8 cellular contexts compared by ENCODE assay signal in the genomic region with DNA sequence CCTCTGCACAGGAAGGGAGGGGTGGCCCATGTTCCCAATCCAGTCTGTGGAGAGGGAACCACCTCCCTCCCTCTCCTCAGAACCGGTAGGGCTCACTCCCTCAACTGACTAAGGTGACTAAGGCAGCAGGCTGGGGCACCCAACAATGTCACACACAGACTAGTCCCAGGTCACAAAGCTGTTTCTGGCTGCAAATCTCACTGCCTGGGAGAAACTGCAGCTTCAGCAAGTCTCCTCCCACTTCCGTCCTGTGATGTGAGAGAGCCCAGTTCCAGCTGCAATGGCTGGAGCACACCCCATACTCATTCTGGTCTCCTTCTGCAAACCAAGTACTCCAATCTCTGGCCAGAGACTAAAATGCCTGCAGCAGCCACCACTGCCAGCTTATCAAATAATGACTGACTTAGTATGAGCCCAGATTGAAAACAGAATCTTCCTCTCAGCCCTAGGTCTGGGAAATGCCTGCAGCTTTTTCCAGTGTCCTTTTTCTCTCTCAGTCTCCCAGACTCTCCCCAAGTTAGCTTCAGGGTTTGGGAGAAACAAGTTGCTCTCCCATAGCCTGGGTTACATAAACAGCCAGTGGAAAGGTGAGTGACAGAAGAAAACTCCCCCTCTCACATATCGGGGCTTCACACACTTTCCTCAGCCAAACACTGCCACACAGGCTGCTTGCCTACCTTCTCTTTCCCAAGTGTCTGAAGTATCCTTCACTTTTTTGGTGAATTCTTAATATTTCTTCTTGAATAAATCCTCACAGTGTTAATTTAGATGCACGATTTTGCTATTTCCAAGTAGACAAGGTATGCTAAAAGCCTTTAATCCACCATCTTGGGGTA.
DNase-seq lines count a peak whose midpoint lies in the region; ATAC-seq and TF ChIP-seq lines count a peak whose summit lies in the region.

No MANE protein-coding gene starts in this region.

- no peak for TF ChIP-seq CTCF in upper lobe of right lung (IDR thresholded peaks at IDR 0.05)

- DNase-seq in activated T-cell treated with anti-CD3 and anti-CD28 coated beads, Interleukin-2, amount 50 U/mL, for 4 hours: no peak
- DNase-seq in activated T-cell treated with anti-CD3 and anti-CD28 coated beads, Interleukin-2, amount 50 U/mL, for 1 hour: no peak
- DNase-seq in NAMALWA (ENCODE audit: low spot score) (peak; percentile 55), amygdala (lab: John Stamatoyannopoulos, UW) (peak in 33 of 56 donors; percentile 5 to 66 (median 19)), left kidney (ENCODE audit: low read depth, low spot score) (peak; percentile 57), upper lobe of right lung (no peak), NCI-H1930 (lab: John Stamatoyannopoulos, UW) (no peak)

- peak; percentile 38 to 55 for ATAC-seq in activated T-cell treated with anti-CD3 and anti-CD28 coated beads, Interleukin-2, amount 50 U/mL, for 4 hours
- ATAC-seq in HG02610 (IDR thresholded peaks at IDR 0.05; ENCODE audit: unreplicated experiment): peak; percentile 91
- ATAC-seq in upper lobe of right lung: peak; percentile 89

- no peaks in the 10 kb centered on the region for H3K36me3 ChIP-seq in upper lobe of right lung

- H3K9me3 ChIP-seq in upper lobe of right lung: no peaks in the 10 kb centered on the region

- H3K27ac ChIP-seq in upper lobe of right lung: no peak overlapping the region

- peaks cover 3% of the 10 kb centered on the region for H3K9me3 Mint-ChIP-seq in activated T-cell treated with anti-CD3 and anti-CD28 coated beads, Interleukin-2, amount 50 U/mL, for 4 hours

- H3K27me3 ChIP-seq in upper lobe of right lung: no peaks in the 10 kb centered on the region

- intact Hi-C loops in upper lobe of right lung (cut with DNase I): no loop called here

- peaks cover 20% of the 10 kb centered on the region for H3K4me1 Mint-ChIP-seq in activated T-cell treated with anti-CD3 and anti-CD28 coated beads, Interleukin-2, amount 50 U/mL, for 4 hours (ENCODE audit: low read depth)

- H3K4me1 ChIP-seq in upper lobe of right lung: peaks cover 13% of the 10 kb centered on the region

- H3K27me3 Mint-ChIP-seq in activated T-cell treated with anti-CD3 and anti-CD28 coated beads, Interleukin-2, amount 50 U/mL, for 4 hours (ENCODE audit: low read depth): no peaks in the 10 kb centered on the region

- no peaks in the 10 kb centered on the region for H3K36me3 Mint-ChIP-seq in activated T-cell treated with anti-CD3 and anti-CD28 coated beads, Interleukin-2, amount 50 U/mL, for 4 hours (ENCODE audit: insufficient read depth)

- no peak overlapping the region for H3K4me3 Mint-ChIP-seq in activated T-cell treated with anti-CD3 and anti-CD28 coated beads, Interleukin-2, amount 50 U/mL, for 4 hours

- no peak overlapping the region for H3K4me3 ChIP-seq in upper lobe of right lung

Comparison
In these comparisons a context has a peak if more than half of its experiments do, and no peak if none do; other contexts are left out.
1. DNase-seq: peak in NAMALWA (single experiment), amygdala (33 of 56) and left kidney (single experiment); none in activated T-cell treated with anti-CD3 and anti-CD28 coated beads, Interleukin-2, amount 50 U/mL, for 4 hours (single experiment), activated T-cell treated with anti-CD3 and anti-CD28 coated beads, Interleukin-2, amount 50 U/mL, for 1 hour (single experiment), upper lobe of right lung (single experiment) and NCI-H1930 (0 of 2).
2. Peak in every context shown above with its lines, with median percentiles within 50 percentile points of each other: ATAC-seq.